In genomic region chr1:171834831-171835230, GRCh38 we compare ENCODE assay signal across 22 cellular contexts.
"Had no signal": no experiment of that assay in that cellular context is flagged by ENCODE, and none has a peak within 500 bp of the region (broad histone marks: within the 10 kb centered on the region; RNA-seq: fewer than 3 reads in every experiment).

No MANE protein-coding gene starts in this region.

- DNase-seq: colonic mucosa; cortex of kidney; effector CD8-positive, alpha-beta T cell; effector memory CD8-positive, alpha-beta T cell; endodermal cell; erythroblast; esophagus squamous epithelium; foreskin fibroblast; foreskin melanocyte; gastrocnemius medialis; glutamatergic neuron; head of caudate nucleus; heart right ventricle; hippocampal formation; left cardiac atrium; left lung; left ventricle myocardium superior; lower lobe of right lung; mesenchymal stem cell; mucosa of descending colon; naive B cell had no signal

- ATAC-seq: effector memory CD8-positive, alpha-beta T cell; esophagus mucosa; gastrocnemius medialis; heart right ventricle; left cardiac atrium; left lung; left ventricle myocardium superior; lower lobe of right lung; mucosa of descending colon had no signal
